29 cellular contexts compared by ENCODE assay signal in the genomic region with DNA sequence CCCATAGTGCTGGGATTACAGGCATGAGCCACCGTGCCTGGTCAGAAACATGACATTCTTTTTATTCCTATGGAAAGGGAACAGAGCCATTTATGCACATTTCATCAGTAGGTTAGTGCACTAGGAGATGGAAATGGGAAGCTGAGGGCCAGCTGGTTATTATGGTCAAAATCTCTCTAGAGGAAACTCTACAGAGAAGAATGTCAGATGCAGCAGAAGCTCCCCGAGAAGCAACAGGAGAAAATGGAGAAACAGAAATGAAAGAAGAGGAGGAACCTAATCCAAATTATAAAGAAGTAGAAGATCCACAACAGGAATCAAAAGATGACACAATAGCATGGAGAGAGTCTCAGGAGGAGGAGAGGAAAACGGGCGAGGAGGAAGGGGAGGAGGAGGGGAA. TPM values are rescaled to one million over a fixed set of nuclear protein-coding genes. Genes with fewer than 3 reads are reported as not detected.
DNase-seq lines count a peak whose midpoint lies in the region; ATAC-seq and TF ChIP-seq lines count a peak whose summit lies in the region.
"Had no signal": no experiment of that assay in that cellular context is flagged by ENCODE, and none has a peak within 500 bp of the region (broad histone marks: within the 10 kb centered on the region; RNA-seq: fewer than 3 reads in every experiment).

No MANE protein-coding gene starts in this region.

- no peaks in the 10 kb centered on the region for H3K9me3 ChIP-seq in gastrocnemius medialis
- H3K9me3 ChIP-seq: A549, thoracic aorta had no signal

- no peaks in the 10 kb centered on the region for H3K9me3 Mint-ChIP-seq in stimulated activated naive CD8-positive, alpha-beta T cell treated with anti-CD3 and anti-CD28 coated beads, Interleukin-15, Interleukin-2, amounts not matched to agents 100 ng/mL and 50 ng/mL, for 24 hours
- no peaks in the 10 kb centered on the region for H3K9me3 Mint-ChIP-seq in stimulated activated naive CD8-positive, alpha-beta T cell treated with anti-CD3 and anti-CD28 coated beads, Interleukin-15, amount 100 ng/mL, for 72 hours
- H3K9me3 Mint-ChIP-seq in central memory CD8-positive, alpha-beta T cell = no peaks in the 10 kb centered on the region
- H3K9me3 Mint-ChIP-seq: activated naive CD8-positive, alpha-beta T cell treated with anti-CD3 and anti-CD28 coated beads for 36 hours; neural progenitor cell; T-helper 2 cell treated with Interferon-gamma antibody and Interleukin-4, amounts not matched to agents 5 μg/mL and 100 μg/mL, for 36 hours had no signal

- peaks cover 20% of the 10 kb centered on the region for H3K36me3 Mint-ChIP-seq in stimulated activated naive CD8-positive, alpha-beta T cell treated with anti-CD3 and anti-CD28 coated beads, Interleukin-15, Interleukin-2, amounts not matched to agents 100 ng/mL and 50 ng/mL, for 24 hours (ENCODE audit: low read depth)
- H3K36me3 Mint-ChIP-seq in central memory CD8-positive, alpha-beta T cell (ENCODE audit: insufficient read depth) = peaks cover 12% of the 10 kb centered on the region

- no peaks in the 10 kb centered on the region for H3K27me3 ChIP-seq in gastrocnemius medialis
- H3K27me3 ChIP-seq: neural progenitor cell had no signal

- CTCF ChIA-PET in RWPE1 (lab: Yijun Ruan, JAX) = interaction anchor here (0.7 kb wide), 1 partner anchor 210 kb away, joined by 3 read pairs; no protein-coding TSS in a partner anchor

- DNase-seq in stimulated activated naive CD8-positive, alpha-beta T cell treated with anti-CD3 and anti-CD28 coated beads, Interleukin-15, amount 100 ng/mL, for 72 hours = no peak
- DNase-seq in RWPE1 (ENCODE audit: low spot score) = no peak
- no peak for DNase-seq in central memory CD8-positive, alpha-beta T cell (ENCODE audit: low spot score in 2 of 2)
- no peak for DNase-seq in middle frontal gyrus (ENCODE audit: extremely low spot score, low spot score)
- DNase-seq in medulla oblongata (ENCODE audit: extremely low spot score) = no peak
- DNase-seq in gastrocnemius medialis = no peak
- DNase-seq: activated CD4-positive, alpha-beta T cell treated with anti-CD3 and anti-CD28 coated beads for 48 hours; activated effector memory CD4-positive, alpha-beta T cell treated with Interleukin-2 at 50 U/mL for 16 hours; activated naive CD8-positive, alpha-beta T cell treated with anti-CD3 and anti-CD28 coated beads for 36 hours; AML-193; aorta; COR-L47; DMS53; effector CD4-positive, alpha-beta T cell; mesenchymal stem cell; NCI-H1092; NCI-H187 treated with DMSO at 0.1 percent for 48 hours; NCI-H2171; NCI-H510A; right cardiac atrium; stimulated activated naive CD8-positive, alpha-beta T cell treated with anti-CD3 and anti-CD28 coated beads, Interleukin-15, Interleukin-2, amounts not matched to agents 100 U/mL and 50 U/mL, for 24 hours had no signal

- ATAC-seq in stimulated activated naive CD8-positive, alpha-beta T cell treated with anti-CD3 and anti-CD28 coated beads, Interleukin-15, amount 100 ng/mL, for 72 hours = no peak
- ATAC-seq in central memory CD8-positive, alpha-beta T cell (replicated peaks; ENCODE audit: extremely low read depth, poor library complexity, severe bottlenecking) = no peak
- ATAC-seq in gastrocnemius medialis (no peak), HG03439 (IDR thresholded peaks at IDR 0.05; ENCODE audit: unreplicated experiment) (no peak)
- ATAC-seq: A549; HepG2; right cardiac atrium; stimulated activated naive CD8-positive, alpha-beta T cell treated with anti-CD3 and anti-CD28 coated beads, Interleukin-15, Interleukin-2, amounts not matched to agents 100 U/mL and 50 U/mL, for 24 hours had no signal

- no peak overlapping the region for H3K4me3 Mint-ChIP-seq in stimulated activated naive CD8-positive, alpha-beta T cell treated with anti-CD3 and anti-CD28 coated beads, Interleukin-15, Interleukin-2, amounts not matched to agents 100 ng/mL and 50 ng/mL, for 24 hours
- H3K4me3 Mint-ChIP-seq in stimulated activated naive CD8-positive, alpha-beta T cell treated with anti-CD3 and anti-CD28 coated beads, Interleukin-15, amount 100 ng/mL, for 72 hours = no peak overlapping the region
- H3K4me3 Mint-ChIP-seq in central memory CD8-positive, alpha-beta T cell = no peak overlapping the region
- H3K4me3 Mint-ChIP-seq: activated naive CD8-positive, alpha-beta T cell treated with anti-CD3 and anti-CD28 coated beads for 36 hours; neural progenitor cell; T-helper 2 cell treated with Interferon-gamma antibody and Interleukin-4, amounts not matched to agents 5 μg/mL and 100 μg/mL, for 36 hours had no signal

- POLR2A ChIA-PET in RWPE1 (lab: Yijun Ruan, JAX; ENCODE audit: low non-redundant PET) = no interaction called here

- peaks cover 18% of the 10 kb centered on the region for H3K4me1 Mint-ChIP-seq in stimulated activated naive CD8-positive, alpha-beta T cell treated with anti-CD3 and anti-CD28 coated beads, Interleukin-15, Interleukin-2, amounts not matched to agents 100 ng/mL and 50 ng/mL, for 24 hours (ENCODE audit: low read depth)
- peaks cover 24% of the 10 kb centered on the region for H3K4me1 Mint-ChIP-seq in stimulated activated naive CD8-positive, alpha-beta T cell treated with anti-CD3 and anti-CD28 coated beads, Interleukin-15, amount 100 ng/mL, for 72 hours
- peaks cover 18% of the 10 kb centered on the region for H3K4me1 Mint-ChIP-seq in central memory CD8-positive, alpha-beta T cell

- no peak for TF ChIP-seq CTCF in RWPE1 (conservative IDR thresholded peaks at IDR 0.05; ENCODE audit: low read depth)
- TF ChIP-seq CTCF in gastrocnemius medialis (IDR thresholded peaks at IDR 0.05 in 4 of 5, conservative IDR thresholded peaks at IDR 0.05 in 1 of 5) = no peak

- no peak overlapping the region for H3K4me3 ChIP-seq in gastrocnemius medialis
- H3K4me3 ChIP-seq: A549, neural progenitor cell, smooth muscle cell, thoracic aorta had no signal

- intact Hi-C loops in gastrocnemius medialis (cut with DNase I; ENCODE audit: low total_unique reads) = no loop called here

- no peak for TF ChIP-seq POLR2A in gastrocnemius medialis (IDR thresholded peaks at IDR 0.05)

- in situ Hi-C loops in gastrocnemius medialis (cut with MboI; ENCODE audit: low sequenced_read_pairs in 4 of 4) = no loop called here

- peaks cover 14 to 18% of the 10 kb centered on the region in 2 donors for H3K4me1 ChIP-seq in gastrocnemius medialis

- H3K36me3 ChIP-seq in gastrocnemius medialis = peaks cover 0 to 17% of the 10 kb centered on the region in 2 donors
- H3K36me3 ChIP-seq: neural progenitor cell had no signal

- peak overlapping the region; percentile 33; the same call in 1 of the 2 replicates for H3K27ac ChIP-seq in RWPE1
- no peak overlapping the region for H3K27ac ChIP-seq in gastrocnemius medialis
- H3K27ac ChIP-seq: A549, neural progenitor cell, thoracic aorta had no signal

- H3K27me3 Mint-ChIP-seq in stimulated activated naive CD8-positive, alpha-beta T cell treated with anti-CD3 and anti-CD28 coated beads, Interleukin-15, Interleukin-2, amounts not matched to agents 100 ng/mL and 50 ng/mL, for 24 hours = no peaks in the 10 kb centered on the region
- no peaks in the 10 kb centered on the region for H3K27me3 Mint-ChIP-seq in stimulated activated naive CD8-positive, alpha-beta T cell treated with anti-CD3 and anti-CD28 coated beads, Interleukin-15, amount 100 ng/mL, for 72 hours
- H3K27me3 Mint-ChIP-seq in central memory CD8-positive, alpha-beta T cell = no peaks in the 10 kb centered on the region
- H3K27me3 Mint-ChIP-seq: activated naive CD8-positive, alpha-beta T cell treated with anti-CD3 and anti-CD28 coated beads for 36 hours had no signal

- H3K27ac Mint-ChIP-seq in stimulated activated naive CD8-positive, alpha-beta T cell treated with anti-CD3 and anti-CD28 coated beads, Interleukin-15, Interleukin-2, amounts not matched to agents 100 ng/mL and 50 ng/mL, for 24 hours = peak overlapping the region; percentile 23
- H3K27ac Mint-ChIP-seq in stimulated activated naive CD8-positive, alpha-beta T cell treated with anti-CD3 and anti-CD28 coated beads, Interleukin-15, amount 100 ng/mL, for 72 hours = no peak overlapping the region
- peak overlapping the region; percentile 74 for H3K27ac Mint-ChIP-seq in central memory CD8-positive, alpha-beta T cell (ENCODE audit: low read depth)
- H3K27ac Mint-ChIP-seq: activated naive CD8-positive, alpha-beta T cell treated with anti-CD3 and anti-CD28 coated beads for 36 hours; neural progenitor cell; T-helper 2 cell treated with Interferon-gamma antibody and Interleukin-4, amounts not matched to agents 5 μg/mL and 100 μg/mL, for 36 hours had no signal

RNA-seq across cellular contexts. Expression of gene CFAP251, which starts 2.7 kb away (rescaled TPM):
- total RNA-seq in gastrocnemius medialis = 1 to 10 TPM in 1 of 4 donors, under 1 TPM in 3; 0.49 to 4.9 (median 0.61) TPM

RNA-seq across cellular contexts. Expression of gene PSMD9, which starts 32.5 kb away (rescaled TPM):
- total RNA-seq in gastrocnemius medialis = 10 to 100 TPM; 16.5 to 84.9 (median 47.0) TPM

Comparison
In these comparisons a context has a peak if more than half of its experiments do, and no peak if none do; other contexts are left out.
1. H3K27ac Mint-ChIP-seq: peak in stimulated activated naive CD8-positive, alpha-beta T cell treated with anti-CD3 and anti-CD28 coated beads, Interleukin-15, Interleukin-2, amounts not matched to agents 100 ng/mL and 50 ng/mL, for 24 hours (single experiment) and central memory CD8-positive, alpha-beta T cell (single experiment); none in stimulated activated naive CD8-positive, alpha-beta T cell treated with anti-CD3 and anti-CD28 coated beads, Interleukin-15, amount 100 ng/mL, for 72 hours (0 of 2).